ENCODE assay signal across 1 cellular context in genomic region chr11:13140028-13140870, GRCh38.
TF ChIP-seq lines count a peak whose summit lies in the region.

No MANE protein-coding gene starts in this region.

TF ChIP-seq in A549, 52 proteins besides CTCF, POLR2A, EP300 and RAD21 (continued from another document):
- TF ChIP-seq USF2 (IDR thresholded peaks at IDR 0.05) (peak; percentile 81), RFX5 (IDR thresholded peaks at IDR 0.05) (no peak), CHD4 (IDR thresholded peaks at IDR 0.05; ENCODE audit: borderline replicate concordance) (no peak), EHF (CRISPR knock-in tag; IDR thresholded peaks at IDR 0.05) (0 out of 2 replicates have a peak, but pooled peaks have one; percentile 76), HOXB5 (CRISPR knock-in tag; IDR thresholded peaks at IDR 0.05) (0 out of 2 replicates have a peak, but pooled peaks have one; percentile 29), JUNB (IDR thresholded peaks at IDR 0.05) (peak; percentile 91), ZSCAN20 (CRISPR knock-in tag; IDR thresholded peaks at IDR 0.05) (no peak), SMC3 (IDR thresholded peaks at IDR 0.05) (peak; percentile 55), NPAS2 (CRISPR knock-in tag; IDR thresholded peaks at IDR 0.05; ENCODE audit: borderline replicate concordance) (peak; percentile 55; the same call in 1 of the 2 replicates), KDM5A (IDR thresholded peaks at IDR 0.05) (no peak), HOXA7 (CRISPR knock-in tag; IDR thresholded peaks at IDR 0.05) (no peak), KDM1A (IDR thresholded peaks at IDR 0.05; ENCODE audit: low read depth) (no peak)
- TF ChIP-seq, protein P1, sequence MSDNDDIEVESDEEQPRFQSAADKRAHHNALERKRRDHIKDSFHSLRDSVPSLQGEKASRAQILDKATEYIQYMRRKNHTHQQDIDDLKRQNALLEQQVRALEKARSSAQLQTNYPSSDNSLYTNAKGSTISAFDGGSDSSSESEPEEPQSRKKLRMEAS (IDR thresholded peaks at IDR 0.05): peak; percentile 85
